ENCODE assay signal across 8 cellular contexts in genomic region chr4:81756042-81756441, GRCh38.
"Had no signal": no experiment of that assay in that cellular context is flagged by ENCODE, and none has a peak within 500 bp of the region (broad histone marks: within the 10 kb centered on the region; RNA-seq: fewer than 3 reads in every experiment).

No MANE protein-coding gene starts in this region.

- H3K4me1 Mint-ChIP-seq: GM23338, H9 had no signal

- FAIRE-seq: H1, H54, HTR-8/SVneo had no signal

- H3K4me3 ChIP-seq: GM23338 had no signal

- H3K9me3 Mint-ChIP-seq: GM23338, H9 had no signal

- H3K4me3 Mint-ChIP-seq: GM23338, H9 had no signal

- H3K4me2 ChIP-seq: GM23338 had no signal

- H3K27ac Mint-ChIP-seq: GM23338, H9 had no signal

- H2AFZ ChIP-seq: GM23338 had no signal

- DNase-seq: H9, HCEC 1CT, IMR-90, KBM-7 had no signal

- ATAC-seq: GM23338 had no signal
